Comparison of ENCODE assay signal across 22 cellular contexts in genomic region chr12:113996026-113996425, GRCh38. TPM values are rescaled to one million over a fixed set of nuclear protein-coding genes. Genes with fewer than 3 reads are reported as not detected.
DNase-seq lines count a peak whose midpoint lies in the region; ATAC-seq, FAIRE-seq and TF ChIP-seq lines count a peak whose summit lies in the region.
"Had no signal": no experiment of that assay in that cellular context is flagged by ENCODE, and none has a peak within 500 bp of the region (broad histone marks: within the 10 kb centered on the region; RNA-seq: fewer than 3 reads in every experiment).

No MANE protein-coding gene starts in this region.

- no peak overlapping the region for H3K27ac ChIP-seq in HCT116 (ENCODE audit: low read depth, low read length)
- H3K27ac ChIP-seq in WERI-Rb-1 = no peak overlapping the region
- H3K27ac ChIP-seq: adrenal gland, left ventricle myocardium inferior, tibial artery had no signal

- DNase-seq in COLO668 (lab: John Stamatoyannopoulos, UW; ENCODE audit: unreplicated experiment) = peak; percentile 8
- DNase-seq in HCT116 (ENCODE audit: low read depth, low spot score) = no peak
- DNase-seq in WERI-Rb-1 = no peak
- peak; percentile 63 for DNase-seq in iPS-NIHi11 (ENCODE audit: low spot score)
- no peak for DNase-seq in D341Med (ENCODE audit: low spot score)
- DNase-seq in D721Med (ENCODE audit: insufficient read length, low spot score) = no peak
- no peak for DNase-seq in T1000 (lab: John Stamatoyannopoulos, UW)
- DNase-seq: activated CD4-positive, alpha-beta T cell treated with anti-CD3 and anti-CD28 coated beads, Interleukin-2, amount 10 ng/mL, durations not matched to agents 7 days and 5 days; activated CD8-positive, alpha-beta memory T cell treated with anti-CD3 and anti-CD28 coated beads, Interleukin-2, amount 50 U/mL, for 48 hours; activated gamma-delta T cell; adrenal gland; CD8-positive, alpha-beta memory T cell; dermis blood vessel endothelial cell; EL; left ventricle myocardium inferior; NCI-H1417 treated with DMSO at 0.1 percent for 48 hours; NCI-H2227 treated with DMSO at 0.1 percent for 48 hours; NK-92 treated with Interleukin-12 subunit alpha and Interleukin-12 subunit beta, amount 100 ng/mL, for 24 hours; stimulated activated naive CD4-positive, alpha-beta T cell treated with Interleukin-2 at 50 U/mL for 16 hours; tibial artery had no signal

- BruUV-seq in HCT116 (replicated peaks; lab: Mats Ljungman, UMichigan) = no TSS peak

- CTCF ChIA-PET in HCT116 (lab: Charles Lee) = interaction anchor here (2.7 kb wide), 1 partner anchor 16 kb away, joined by 13 read pairs; no protein-coding TSS in a partner anchor

- no peak for TF ChIP-seq POLR2A in HCT116 (IDR thresholded peaks at IDR 0.05; ENCODE audit: borderline replicate concordance, extremely low read depth, insufficient read depth, insufficient read length)

- H3K27me3 ChIP-seq in HCT116 (ENCODE audit: insufficient read depth, low read length) (peaks cover 73% of the 10 kb centered on the region), WERI-Rb-1 (ENCODE audit: insufficient read depth, low read depth, severe bottlenecking) (peaks cover 83% of the 10 kb centered on the region)

- FAIRE-seq in D721Med (lab: Jason Lieb, UNC) = no peak
- FAIRE-seq: bronchial epithelial cell had no signal

- H3K4me2 ChIP-seq in HCT116 (ENCODE audit: low read length) = no peak overlapping the region

- no peaks in the 10 kb centered on the region for H3K9me3 ChIP-seq in HCT116 (ENCODE audit: control insufficient read depth in 1 of 2, insufficient read depth in 1 of 2, low read depth in 1 of 2, low read length in 2 of 2)
- no peaks in the 10 kb centered on the region for H3K9me3 ChIP-seq in WERI-Rb-1 (ENCODE audit: severe bottlenecking)
- H3K9me3 ChIP-seq: adrenal gland, left ventricle myocardium inferior, tibial artery had no signal

- TF ChIP-seq RAD21 in HCT116 (IDR thresholded peaks at IDR 0.05; ENCODE audit: low read depth) = no peak

- H3K36me3 ChIP-seq in HCT116 (ENCODE audit: control insufficient read depth in 1 of 2, insufficient read depth in 2 of 2, low read length in 2 of 2) (no peaks in the 10 kb centered on the region), WERI-Rb-1 (no peaks in the 10 kb centered on the region)
- H3K36me3 ChIP-seq: adrenal gland, left ventricle myocardium inferior, tibial artery had no signal

- no peak overlapping the region for H2AFZ ChIP-seq in HCT116 (ENCODE audit: low read depth, low read length, poor library complexity, severe bottlenecking)

- TF ChIP-seq CTCF in HCT116 (IDR thresholded peaks at IDR 0.05 in 2 of 3, conservative IDR thresholded peaks at IDR 0.05 in 1 of 3; ENCODE audit: borderline replicate concordance in 1 of 3, insufficient read depth in 1 of 3, low read depth in 2 of 3, low read length in 2 of 3) (peak in 1 of 3 experiments; percentile 23; a peak in 2 of 6 replicates), WERI-Rb-1 (IDR thresholded peaks at IDR 0.05; ENCODE audit: low read depth, low read length) (peak; percentile 21; the same call in 1 of the 2 replicates), D721Med (IDR thresholded peaks at IDR 0.05; ENCODE audit: insufficient read depth, missing control alignments) (no peak)

- POLR2A ChIA-PET in HCT116 (lab: Charles Lee) = no interaction called here

- intact Hi-C loops in HCT116 (cut with micrococcal nuclease) = no loop called here

- H4K20me1 ChIP-seq in HCT116 (ENCODE audit: insufficient read depth) = no peaks in the 10 kb centered on the region

- ATAC-seq in HCT116 (peak; percentile 74), GM18519 (IDR thresholded peaks at IDR 0.05; ENCODE audit: low FRiP score, unreplicated experiment) (no peak)

- no peaks in the 10 kb centered on the region for H3K79me2 ChIP-seq in HCT116 (ENCODE audit: insufficient read depth, low read length)

- H3K9me2 ChIP-seq in HCT116 (ENCODE audit: insufficient read depth) = no peaks in the 10 kb centered on the region

- H3K4me1 ChIP-seq in HCT116 (ENCODE audit: control insufficient read depth in 1 of 2, insufficient read depth in 2 of 2, low read length in 2 of 2) = no peaks in the 10 kb centered on the region
- H3K4me1 ChIP-seq: adrenal gland, left ventricle myocardium inferior, tibial artery had no signal

- no peak overlapping the region for H3K9ac ChIP-seq in HCT116 (ENCODE audit: low read length)

- RAD21 ChIA-PET in HCT116 (lab: Charles Lee; ENCODE audit: low non-redundant PET in 1 of 2, low total read pairs in 2 of 2, uncharacterized antibody in 2 of 2, unreplicated experiment in 2 of 2) = no interaction called here

- H3K4me3 ChIP-seq in HCT116 (replicated peaks in 1 of 2; ENCODE audit: low read depth in 1 of 2, low read length in 2 of 2) = no peak overlapping the region
- no peak overlapping the region for H3K4me3 ChIP-seq in WERI-Rb-1 (ENCODE audit: low read depth, low read length)
- H3K4me3 ChIP-seq: adrenal gland, left ventricle myocardium inferior, tibial artery had no signal

TF ChIP-seq in HCT116, 20 proteins besides CTCF, POLR2A, EP300 and RAD21:
- TF ChIP-seq REST (IDR thresholded peaks at IDR 0.05; ENCODE audit: low read depth) (no peak), ELF1 (IDR thresholded peaks at IDR 0.05; ENCODE audit: borderline replicate concordance, low read depth) (no peak)
TF ChIP-seq in HCT116: peak in this region for 0.

RNA-seq across cellular contexts. Expression of gene RBM19, which starts 29.9 kb away (rescaled TPM):
- total RNA-seq in HCT116 (2021; ENCODE audit: unreplicated experiment) = 30.7 TPM
- 6.7 and 8.4 TPM in 2 replicates for polyA plus RNA-seq in HCT116 (2012)

Comparison
In these comparisons a context has a peak if more than half of its experiments do, and no peak if none do; other contexts are left out.
1. DNase-seq: peak in COLO668 (single experiment) and iPS-NIHi11 (single experiment); none in HCT116 (single experiment), WERI-Rb-1 (single experiment), D341Med (single experiment), D721Med (single experiment) and T1000 (single experiment).